In genomic region chr12:19095869-19096480, GRCh38 we compare ENCODE assay signal across 21 cellular contexts. TPM values are rescaled to one million over a fixed set of nuclear protein-coding genes. Genes with fewer than 3 reads are reported as not detected.
A peak's percentile ranks its signal among the peaks of the same experiment; 100 is the strongest.
DNase-seq lines count a peak whose midpoint lies in the region; ATAC-seq and TF ChIP-seq lines count a peak whose summit lies in the region.
"Had no signal": no experiment of that assay in that cellular context is flagged by ENCODE, and none has a peak within 500 bp of the region (broad histone marks: within the 10 kb centered on the region; RNA-seq: fewer than 3 reads in every experiment).

No MANE protein-coding gene starts in this region.

- H3K4me1 ChIP-seq in left ventricle myocardium inferior (no peaks in the 10 kb centered on the region), right atrium auricular region (no peaks in the 10 kb centered on the region), adipocyte (ENCODE audit: control insufficient read depth, insufficient read depth, low read length) (peaks cover 9% of the 10 kb centered on the region), transverse colon (peaks cover 0 to 12% (median 2%) of the 10 kb centered on the region in 4 donors)
- H3K4me1 ChIP-seq: heart right ventricle, parathyroid adenoma had no signal

- DNase-seq in left ventricle myocardium inferior: no peak
- no peak for DNase-seq in right atrium auricular region (ENCODE audit: low spot score)
- peak; percentile 30 for DNase-seq in adipocyte (ENCODE audit: low read depth)
- peak; percentile 59 for DNase-seq in fibroblast of mammary gland (ENCODE audit: low read depth)
- DNase-seq in transverse colon: no peak
- no peak for DNase-seq in activated naive CD4-positive, alpha-beta T cell treated with anti-CD3 and anti-CD28 coated beads, Interleukin-2, amount 50 U/mL, for 72 hours (ENCODE audit: low spot score in 2 of 2)
- no peak for DNase-seq in NCI-H2171 treated with DMSO at 0.1 percent for 48 hours (lab: John Stamatoyannopoulos, UW)
- DNase-seq: activated CD4-positive, CD25-positive, alpha-beta regulatory T cell; activated CD8-positive, alpha-beta memory T cell treated with anti-CD3 and anti-CD28 coated beads, Interleukin-2, amount 10 ng/mL, durations not matched to agents 7 days and 5 days; activated gamma-delta T cell; CD4-positive, alpha-beta T cell; heart right ventricle; kidney glomerular epithelial cell; NCI-H146; NCI-H524; substantia nigra had no signal

- intact Hi-C loops in left ventricle myocardium inferior (cut with micrococcal nuclease) (no loop called here), transverse colon (cut with DNase I; ENCODE audit: low total_unique reads) (no loop called here)

- 44 to 67% methylated on average over 5 to 6 of the region's 6 CpGs for WGBS in transverse colon (ENCODE audit: low coverage in 1 of 2), 2 donors

- H3K27ac ChIP-seq in left ventricle myocardium inferior (replicated peaks): peak overlapping the region; percentile 47
- H3K27ac ChIP-seq in right atrium auricular region: peak overlapping the region in 1 of 2 donors; percentile 36
- peak overlapping the region; percentile 26 to 72 (median 60) for H3K27ac ChIP-seq in transverse colon
- H3K27ac ChIP-seq: cardiac muscle cell, KMS-11, parathyroid adenoma had no signal

- H3K36me3 ChIP-seq in left ventricle myocardium inferior: no peaks in the 10 kb centered on the region
- H3K36me3 ChIP-seq in right atrium auricular region: no peaks in the 10 kb centered on the region
- H3K36me3 ChIP-seq in adipocyte (ENCODE audit: control insufficient read depth, insufficient read depth, low read length, severe bottlenecking): no peaks in the 10 kb centered on the region
- no peaks in the 10 kb centered on the region for H3K36me3 ChIP-seq in transverse colon
- H3K36me3 ChIP-seq: cardiac muscle cell, heart right ventricle had no signal

- H3K9me3 ChIP-seq in left ventricle myocardium inferior (replicated peaks) (no peaks in the 10 kb centered on the region), right atrium auricular region (no peaks in the 10 kb centered on the region), adipocyte (ENCODE audit: control insufficient read depth, low read length) (peaks cover 5% of the 10 kb centered on the region), transverse colon (no peaks in the 10 kb centered on the region)

- ATAC-seq in activated naive CD4-positive, alpha-beta T cell treated with anti-CD3 and anti-CD28 coated beads, Interleukin-2, amount 50 U/mL, for 72 hours: no peak
- no peak for ATAC-seq in GM21360 (IDR thresholded peaks at IDR 0.05; ENCODE audit: unreplicated experiment)
- ATAC-seq: activated CD8-positive, alpha-beta memory T cell treated with anti-CD3 and anti-CD28 coated beads, Interleukin-2, amount 10 ng/mL, durations not matched to agents 7 days and 5 days; Panc1 had no signal

- H3K4me3 ChIP-seq in left ventricle myocardium inferior: no peak overlapping the region
- no peak overlapping the region for H3K4me3 ChIP-seq in right atrium auricular region
- H3K4me3 ChIP-seq in adipocyte (ENCODE audit: low read length): no peak overlapping the region
- H3K4me3 ChIP-seq in fibroblast of mammary gland (ENCODE audit: control insufficient read depth, low read depth, low read length): no peak overlapping the region
- no peak overlapping the region for H3K4me3 ChIP-seq in transverse colon
- H3K4me3 ChIP-seq: cardiac muscle cell, heart right ventricle had no signal

- TF ChIP-seq POLR2A in transverse colon (IDR thresholded peaks at IDR 0.05): no peak

- H3K27me3 ChIP-seq in left ventricle myocardium inferior (ENCODE audit: low read depth) (no peaks in the 10 kb centered on the region), right atrium auricular region (no peaks in the 10 kb centered on the region), adipocyte (replicated peaks; ENCODE audit: control insufficient read depth, insufficient read depth, low read length) (no peaks in the 10 kb centered on the region), transverse colon (no peaks in the 10 kb centered on the region)
- H3K27me3 ChIP-seq: cardiac muscle cell, heart right ventricle had no signal

- H3K27ac Mint-ChIP-seq in activated naive CD4-positive, alpha-beta T cell treated with anti-CD3 and anti-CD28 coated beads, Interleukin-2, amount 50 U/mL, for 72 hours: no peak overlapping the region
- H3K27ac Mint-ChIP-seq: activated CD8-positive, alpha-beta memory T cell treated with anti-CD3 and anti-CD28 coated beads, Interleukin-2, amount 10 ng/mL, durations not matched to agents 7 days and 5 days; CD4-positive, alpha-beta T cell had no signal

- no peak overlapping the region for H3K9ac ChIP-seq in adipocyte (ENCODE audit: low read length)
- H3K9ac ChIP-seq: KMS-11, parathyroid adenoma had no signal

- no peaks in the 10 kb centered on the region for H3K36me3 Mint-ChIP-seq in activated naive CD4-positive, alpha-beta T cell treated with anti-CD3 and anti-CD28 coated beads, Interleukin-2, amount 50 U/mL, for 72 hours
- H3K36me3 Mint-ChIP-seq: activated CD8-positive, alpha-beta memory T cell treated with anti-CD3 and anti-CD28 coated beads, Interleukin-2, amount 10 ng/mL, durations not matched to agents 7 days and 5 days had no signal

- no peak for TF ChIP-seq EP300 in transverse colon (IDR thresholded peaks at IDR 0.05; ENCODE audit: low read depth)

- no peaks in the 10 kb centered on the region for H3K9me3 Mint-ChIP-seq in activated naive CD4-positive, alpha-beta T cell treated with anti-CD3 and anti-CD28 coated beads, Interleukin-2, amount 50 U/mL, for 72 hours
- H3K9me3 Mint-ChIP-seq: CD4-positive, alpha-beta T cell had no signal

- in situ Hi-C loops in transverse colon (cut with MboI; ENCODE audit: low pct_ligation_motif_present in 1 of 4, low pct_unique_long_range_greater_than_20kb in 1 of 4, low sequenced_read_pairs in 3 of 4): no loop called here

- TF ChIP-seq CTCF in left ventricle myocardium inferior (IDR thresholded peaks at IDR 0.05; ENCODE audit: borderline replicate concordance): no peak
- no peak for TF ChIP-seq CTCF in right atrium auricular region (IDR thresholded peaks at IDR 0.05)
- TF ChIP-seq CTCF in fibroblast of mammary gland (conservative IDR thresholded peaks at IDR 0.05; ENCODE audit: control insufficient read depth, insufficient read depth, low read depth, low read length): no peak
- TF ChIP-seq CTCF in transverse colon (IDR thresholded peaks at IDR 0.05): no peak

RNA-seq across cellular contexts. Expression of gene PLEKHA5, which starts 33.6 kb away (rescaled TPM):
- total RNA-seq in left ventricle myocardium inferior (60.8 TPM), right atrium auricular region (10 to 100 TPM; 53.2 to 59.4 TPM), transverse colon (10 to 100 TPM; 26.9 to 78.0 (median 39.6) TPM)
- 1 to 10 TPM in 1 of 2 donors, under 1 TPM in 1; 0.66 to 2.9 TPM for total RNA-seq in activated naive CD4-positive, alpha-beta T cell treated with anti-CD3 and anti-CD28 coated beads, Interleukin-2, amount 50 U/mL, for 72 hours

Comparison
In these comparisons a context has a peak if more than half of its experiments do, and no peak if none do; other contexts are left out.
1. DNase-seq: peak in adipocyte (single experiment) and fibroblast of mammary gland (single experiment); none in left ventricle myocardium inferior (single experiment), right atrium auricular region (single experiment), transverse colon (single experiment), activated naive CD4-positive, alpha-beta T cell treated with anti-CD3 and anti-CD28 coated beads, Interleukin-2, amount 50 U/mL, for 72 hours (0 of 2) and NCI-H2171 treated with DMSO at 0.1 percent for 48 hours (single experiment).
2. RNA of gene PLEKHA5, which starts 33.6 kb away (total RNA-seq): 60.8 TPM in left ventricle myocardium inferior (single experiment), 53.2 to 59.4 TPM in right atrium auricular region and 26.9 to 78.0 TPM in transverse colon; 0.66 to 2.9 TPM in activated naive CD4-positive, alpha-beta T cell treated with anti-CD3 and anti-CD28 coated beads, Interleukin-2, amount 50 U/mL, for 72 hours; every median in the first group is over 4 times any median in the second.